Comparison of ENCODE assay signal across 17 cellular contexts in the genomic region with DNA sequence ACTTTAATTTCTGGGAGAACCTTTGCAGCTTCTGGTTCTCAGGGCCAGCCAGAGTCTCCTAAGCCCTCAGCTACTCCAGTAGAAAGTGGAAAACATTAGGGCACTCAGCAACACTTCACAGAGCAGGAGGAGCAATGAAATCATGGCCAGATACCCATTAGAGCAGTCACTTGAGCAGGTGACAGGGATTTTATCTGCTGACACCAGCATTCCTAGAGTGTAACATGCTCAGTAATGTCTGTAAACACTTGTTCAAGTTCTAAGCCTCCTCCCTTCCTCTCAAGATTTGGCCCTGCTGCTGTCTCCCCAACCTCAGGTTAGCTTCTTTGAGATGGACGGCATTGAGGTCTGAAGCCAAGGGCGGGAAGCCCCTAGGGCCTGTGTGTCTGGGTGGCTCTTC.
"Had no signal": no experiment of that assay in that cellular context is flagged by ENCODE, and none has a peak within 500 bp of the region (broad histone marks: within the 10 kb centered on the region; RNA-seq: fewer than 3 reads in every experiment).

No MANE protein-coding gene starts in this region.

- H3K27ac Mint-ChIP-seq: nephron had no signal

- DNase-seq: colonic mucosa; dermis blood vessel endothelial cell; esophagus squamous epithelium; foreskin fibroblast; heart right ventricle; hypothalamus; kidney glomerular epithelial cell; mesendoderm; naive B cell; psoas muscle; stimulated activated CD4-positive, alpha-beta T cell treated with anti-CD3 and anti-CD28 coated beads, Interleukin-2, amount 100 ng/mL, for 24 hours; stimulated activated naive CD4-positive, alpha-beta T cell; stomach; substantia nigra; trophoblast cell had no signal

- H3K4me3 Mint-ChIP-seq: naive B cell, nephron had no signal

- H3K36me3 ChIP-seq: colonic mucosa, esophagus squamous epithelium, heart right ventricle, stomach, thoracic aorta had no signal

- H3K9me3 ChIP-seq: colonic mucosa, esophagus squamous epithelium, heart right ventricle, psoas muscle, stomach, thoracic aorta had no signal

- H3K36me3 Mint-ChIP-seq: naive B cell had no signal

- H3K4me1 ChIP-seq: colonic mucosa, esophagus squamous epithelium, heart right ventricle, psoas muscle, stomach had no signal

- H3K9me3 Mint-ChIP-seq: naive B cell, nephron had no signal

- H3K4me3 ChIP-seq: colonic mucosa, esophagus squamous epithelium, heart right ventricle, psoas muscle, stomach, thoracic aorta had no signal

- H3K27me3 ChIP-seq: colonic mucosa had no signal

- H3K27ac ChIP-seq: colonic mucosa, esophagus squamous epithelium, heart right ventricle, psoas muscle, stomach, thoracic aorta had no signal

- H3K4me1 Mint-ChIP-seq: naive B cell had no signal
